ENCODE assay signal across 1 cellular context in the genomic region with DNA sequence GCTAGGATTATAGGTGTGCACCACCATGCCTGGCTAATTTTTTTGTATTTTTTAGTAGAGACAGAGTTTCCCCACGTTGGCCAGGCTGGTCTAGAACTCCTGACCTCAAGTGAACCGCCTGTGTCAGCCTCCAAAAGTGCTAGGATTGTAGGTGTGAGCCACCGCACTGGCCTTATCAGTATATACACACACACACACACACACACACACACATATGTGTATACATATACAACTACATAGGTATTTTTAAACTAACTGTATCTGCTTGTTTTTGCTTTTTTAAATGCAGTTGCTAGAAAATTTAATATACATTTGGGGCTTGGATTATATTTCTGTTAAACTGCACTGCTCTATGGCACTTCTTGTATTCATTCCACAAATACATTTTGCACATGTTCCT.
TF ChIP-seq lines count a peak whose summit lies in the region.

No MANE protein-coding gene starts in this region.

TF ChIP-seq in K562, 482 proteins besides CTCF, POLR2A, EP300 and RAD21:
- TF ChIP-seq, protein P1, sequence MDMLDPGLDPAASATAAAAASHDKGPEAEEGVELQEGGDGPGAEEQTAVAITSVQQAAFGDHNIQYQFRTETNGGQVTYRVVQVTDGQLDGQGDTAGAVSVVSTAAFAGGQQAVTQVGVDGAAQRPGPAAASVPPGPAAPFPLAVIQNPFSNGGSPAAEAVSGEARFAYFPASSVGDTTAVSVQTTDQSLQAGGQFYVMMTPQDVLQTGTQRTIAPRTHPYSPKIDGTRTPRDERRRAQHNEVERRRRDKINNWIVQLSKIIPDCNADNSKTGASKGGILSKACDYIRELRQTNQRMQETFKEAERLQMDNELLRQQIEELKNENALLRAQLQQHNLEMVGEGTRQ (CRISPR knock-in tag; IDR thresholded peaks at IDR 0.05): no peak
- no peak for TF ChIP-seq GABPA (tag; conservative IDR thresholded peaks at IDR 0.05; ENCODE audit: low read depth)
- TF ChIP-seq ZNF239 (CRISPR knock-in tag; IDR thresholded peaks at IDR 0.05): no peak
- no peak for TF ChIP-seq SRSF7 (optimal IDR thresholded peaks at IDR 0.05; ENCODE audit: low read depth, low read length)
- no peak for TF ChIP-seq ZNF282 (CRISPR knock-in tag; IDR thresholded peaks at IDR 0.05)
- TF ChIP-seq SMARCA4 (IDR thresholded peaks at IDR 0.05): peak; percentile 54; the same call in 1 of the 2 replicates
- TF ChIP-seq PHB (CRISPR knock-in tag; IDR thresholded peaks at IDR 0.05): no peak
- 0 out of 4 replicates have a peak, but pooled peaks of 1 of the 2 experiments have one; percentile 19 for TF ChIP-seq ZNF639 (CRISPR knock-in tag; conservative IDR thresholded peaks at IDR 0.05 in 1 of 2, IDR thresholded peaks at IDR 0.05 in 1 of 2)
- TF ChIP-seq NCOR1 (IDR thresholded peaks at IDR 0.05): peak; percentile 44
- peak; percentile 21; the same call in 1 of the 2 replicates for TF ChIP-seq TAL1 (IDR thresholded peaks at IDR 0.05)
- TF ChIP-seq, protein P2, sequence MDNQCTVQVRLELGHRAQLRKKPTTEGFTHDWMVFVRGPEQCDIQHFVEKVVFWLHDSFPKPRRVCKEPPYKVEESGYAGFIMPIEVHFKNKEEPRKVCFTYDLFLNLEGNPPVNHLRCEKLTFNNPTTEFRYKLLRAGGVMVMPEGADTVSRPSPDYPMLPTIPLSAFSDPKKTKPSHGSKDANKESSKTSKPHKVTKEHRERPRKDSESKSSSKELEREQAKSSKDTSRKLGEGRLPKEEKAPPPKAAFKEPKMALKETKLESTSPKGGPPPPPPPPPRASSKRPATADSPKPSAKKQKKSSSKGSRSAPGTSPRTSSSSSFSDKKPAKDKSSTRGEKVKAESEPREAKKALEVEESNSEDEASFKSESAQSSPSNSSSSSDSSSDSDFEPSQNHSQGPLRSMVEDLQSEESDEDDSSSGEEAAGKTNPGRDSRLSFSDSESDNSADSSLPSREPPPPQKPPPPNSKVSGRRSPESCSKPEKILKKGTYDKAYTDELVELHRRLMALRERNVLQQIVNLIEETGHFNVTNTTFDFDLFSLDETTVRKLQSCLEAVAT (IDR thresholded peaks at IDR 0.05): 0 out of 4 replicates have a peak, but pooled peaks of 1 of the 2 experiments have one; percentile 33
- TF ChIP-seq THRA (IDR thresholded peaks at IDR 0.05): 0 out of 2 replicates have a peak, but pooled peaks have one; percentile 35
- TF ChIP-seq ARID1B (IDR thresholded peaks at IDR 0.05): peak; percentile 67
- no peak for TF ChIP-seq RCOR1 (IDR thresholded peaks at IDR 0.05; ENCODE audit: borderline replicate concordance in 1 of 2, low read depth in 2 of 2, low read length in 2 of 2)
- TF ChIP-seq ZC3H4 (CRISPR knock-in tag; IDR thresholded peaks at IDR 0.05; ENCODE audit: borderline replicate concordance): no peak
- TF ChIP-seq ZNF224 (CRISPR knock-in tag; IDR thresholded peaks at IDR 0.05): no peak
- 0 out of 2 replicates have a peak, but pooled peaks have one; percentile 20 for TF ChIP-seq CBFA2T3 (IDR thresholded peaks at IDR 0.05)
- no peak for TF ChIP-seq CBX1 (IDR thresholded peaks at IDR 0.05; ENCODE audit: low read depth)
- TF ChIP-seq MAFG (tag; conservative IDR thresholded peaks at IDR 0.05): no peak
- TF ChIP-seq BCOR (IDR thresholded peaks at IDR 0.05): no peak
- TF ChIP-seq SMARCE1 (IDR thresholded peaks at IDR 0.05): peak; percentile 56; the same call in 1 of the 2 replicates
- peak; percentile 62; the same call in 1 of the 2 replicates for TF ChIP-seq ADNP (tag; IDR thresholded peaks at IDR 0.05)
- 0 out of 4 replicates have a peak, but pooled peaks of 1 of the 2 experiments have one; percentile 24 for TF ChIP-seq FOXK2 (conservative IDR thresholded peaks at IDR 0.05 in 1 of 2, IDR thresholded peaks at IDR 0.05 in 1 of 2; ENCODE audit: low read depth in 2 of 2)
- TF ChIP-seq, protein P3, sequence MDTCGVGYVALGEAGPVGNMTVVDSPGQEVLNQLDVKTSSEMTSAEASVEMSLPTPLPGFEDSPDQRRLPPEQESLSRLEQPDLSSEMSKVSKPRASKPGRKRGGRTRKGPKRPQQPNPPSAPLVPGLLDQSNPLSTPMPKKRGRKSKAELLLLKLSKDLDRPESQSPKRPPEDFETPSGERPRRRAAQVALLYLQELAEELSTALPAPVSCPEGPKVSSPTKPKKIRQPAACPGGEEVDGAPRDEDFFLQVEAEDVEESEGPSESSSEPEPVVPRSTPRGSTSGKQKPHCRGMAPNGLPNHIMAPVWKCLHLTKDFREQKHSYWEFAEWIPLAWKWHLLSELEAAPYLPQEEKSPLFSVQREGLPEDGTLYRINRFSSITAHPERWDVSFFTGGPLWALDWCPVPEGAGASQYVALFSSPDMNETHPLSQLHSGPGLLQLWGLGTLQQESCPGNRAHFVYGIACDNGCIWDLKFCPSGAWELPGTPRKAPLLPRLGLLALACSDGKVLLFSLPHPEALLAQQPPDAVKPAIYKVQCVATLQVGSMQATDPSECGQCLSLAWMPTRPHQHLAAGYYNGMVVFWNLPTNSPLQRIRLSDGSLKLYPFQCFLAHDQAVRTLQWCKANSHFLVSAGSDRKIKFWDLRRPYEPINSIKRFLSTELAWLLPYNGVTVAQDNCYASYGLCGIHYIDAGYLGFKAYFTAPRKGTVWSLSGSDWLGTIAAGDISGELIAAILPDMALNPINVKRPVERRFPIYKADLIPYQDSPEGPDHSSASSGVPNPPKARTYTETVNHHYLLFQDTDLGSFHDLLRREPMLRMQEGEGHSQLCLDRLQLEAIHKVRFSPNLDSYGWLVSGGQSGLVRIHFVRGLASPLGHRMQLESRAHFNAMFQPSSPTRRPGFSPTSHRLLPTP (IDR thresholded peaks at IDR 0.05; ENCODE audit: borderline replicate concordance, extremely low read depth, insufficient read length): peak; percentile 23
- TF ChIP-seq TGIF2 (CRISPR knock-in tag; IDR thresholded peaks at IDR 0.05): no peak
- peak; percentile 69 for TF ChIP-seq DPF2 (IDR thresholded peaks at IDR 0.05)
